Comparison of ENCODE assay signal across 22 cellular contexts in genomic region chr2:41377837-41378236, GRCh38.
"Had no signal": no experiment of that assay in that cellular context is flagged by ENCODE, and none has a peak within 500 bp of the region (broad histone marks: within the 10 kb centered on the region; RNA-seq: fewer than 3 reads in every experiment).

No MANE protein-coding gene starts in this region.

- H3K4me3 ChIP-seq: colonic mucosa, heart left ventricle, psoas muscle, spleen, tibial artery, upper lobe of right lung had no signal

- H3K36me3 ChIP-seq: colonic mucosa, heart left ventricle, spleen, tibial artery, upper lobe of right lung had no signal

- DNase-seq: colonic mucosa; effector CD4-positive, alpha-beta T cell; endodermal cell; foreskin melanocyte; heart left ventricle; hippocampal formation; kidney glomerular epithelial cell; mesendoderm; naive thymus-derived CD4-positive, alpha-beta T cell; nephron progenitor cell; retina; spleen; stimulated activated CD4-positive, alpha-beta T cell treated with anti-CD3 and anti-CD28 coated beads, Interleukin-15, amount 100 ng/mL, for 24 hours; stimulated activated CD4-positive, alpha-beta T cell treated with anti-CD3 and anti-CD28 coated beads, Interleukin-1b, Interleukin-23, amount 100 ng/mL, for 48 hours; stimulated activated CD4-positive, alpha-beta T cell treated with anti-CD3 and anti-CD28 coated beads, Interleukin-4, amount 100 ng/mL, for 24 hours; tibial artery; upper lobe of right lung had no signal

- H3K27ac ChIP-seq: colonic mucosa, heart left ventricle, parathyroid adenoma, psoas muscle, spleen, tibial artery, upper lobe of right lung had no signal

- H3K9me3 Mint-ChIP-seq: stimulated activated naive CD8-positive, alpha-beta T cell treated with anti-CD3 and anti-CD28 coated beads, Interleukin-15, Interleukin-2, amounts not matched to agents 100 ng/mL and 50 ng/mL, for 24 hours had no signal

- H3K4me3 Mint-ChIP-seq: endodermal cell; naive thymus-derived CD4-positive, alpha-beta T cell; nephron progenitor cell; stimulated activated memory B cell treated with anti-CD40 and anti-IgM and Interleukin-4, amounts not matched to agents 10 μg/mL and 1 μg/mL and 100 μg/mL, for 72 hours; stimulated activated naive CD8-positive, alpha-beta T cell treated with anti-CD3 and anti-CD28 coated beads, Interleukin-15, Interleukin-2, amounts not matched to agents 100 ng/mL and 50 ng/mL, for 24 hours had no signal

- H3K4me1 Mint-ChIP-seq: endodermal cell; naive thymus-derived CD4-positive, alpha-beta T cell; nephron progenitor cell; stimulated activated memory B cell treated with anti-CD40 and anti-IgM and Interleukin-4, amounts not matched to agents 10 μg/mL and 1 μg/mL and 100 μg/mL, for 72 hours had no signal

- H3K27ac Mint-ChIP-seq: endodermal cell; naive thymus-derived CD4-positive, alpha-beta T cell; nephron progenitor cell; stimulated activated memory B cell treated with anti-CD40 and anti-IgM and Interleukin-4, amounts not matched to agents 10 μg/mL and 1 μg/mL and 100 μg/mL, for 72 hours; stimulated activated naive CD8-positive, alpha-beta T cell treated with anti-CD3 and anti-CD28 coated beads, Interleukin-15, Interleukin-2, amounts not matched to agents 100 ng/mL and 50 ng/mL, for 24 hours had no signal

- H3K36me3 Mint-ChIP-seq: naive thymus-derived CD4-positive, alpha-beta T cell; stimulated activated memory B cell treated with anti-CD40 and anti-IgM and Interleukin-4, amounts not matched to agents 10 μg/mL and 1 μg/mL and 100 μg/mL, for 72 hours had no signal

- FAIRE-seq: endothelial cell of umbilical vein had no signal

- H3K79me2 ChIP-seq: parathyroid adenoma had no signal

- H3K9ac ChIP-seq: parathyroid adenoma had no signal

- H3K9me3 ChIP-seq: colonic mucosa, psoas muscle, spleen, tibial artery, upper lobe of right lung had no signal

- H2AFZ ChIP-seq: parathyroid adenoma had no signal

- H3K27me3 Mint-ChIP-seq: naive thymus-derived CD4-positive, alpha-beta T cell; stimulated activated memory B cell treated with anti-CD40 and anti-IgM and Interleukin-4, amounts not matched to agents 10 μg/mL and 1 μg/mL and 100 μg/mL, for 72 hours; stimulated activated naive CD8-positive, alpha-beta T cell treated with anti-CD3 and anti-CD28 coated beads, Interleukin-15, Interleukin-2, amounts not matched to agents 100 ng/mL and 50 ng/mL, for 24 hours had no signal

- H3K4me1 ChIP-seq: colonic mucosa, heart left ventricle, parathyroid adenoma, psoas muscle, spleen, tibial artery, upper lobe of right lung had no signal

- H3K27me3 ChIP-seq: colonic mucosa, heart left ventricle, spleen, tibial artery, upper lobe of right lung had no signal
